Comparison of ENCODE assay signal across 8 cellular contexts in the genomic region with DNA sequence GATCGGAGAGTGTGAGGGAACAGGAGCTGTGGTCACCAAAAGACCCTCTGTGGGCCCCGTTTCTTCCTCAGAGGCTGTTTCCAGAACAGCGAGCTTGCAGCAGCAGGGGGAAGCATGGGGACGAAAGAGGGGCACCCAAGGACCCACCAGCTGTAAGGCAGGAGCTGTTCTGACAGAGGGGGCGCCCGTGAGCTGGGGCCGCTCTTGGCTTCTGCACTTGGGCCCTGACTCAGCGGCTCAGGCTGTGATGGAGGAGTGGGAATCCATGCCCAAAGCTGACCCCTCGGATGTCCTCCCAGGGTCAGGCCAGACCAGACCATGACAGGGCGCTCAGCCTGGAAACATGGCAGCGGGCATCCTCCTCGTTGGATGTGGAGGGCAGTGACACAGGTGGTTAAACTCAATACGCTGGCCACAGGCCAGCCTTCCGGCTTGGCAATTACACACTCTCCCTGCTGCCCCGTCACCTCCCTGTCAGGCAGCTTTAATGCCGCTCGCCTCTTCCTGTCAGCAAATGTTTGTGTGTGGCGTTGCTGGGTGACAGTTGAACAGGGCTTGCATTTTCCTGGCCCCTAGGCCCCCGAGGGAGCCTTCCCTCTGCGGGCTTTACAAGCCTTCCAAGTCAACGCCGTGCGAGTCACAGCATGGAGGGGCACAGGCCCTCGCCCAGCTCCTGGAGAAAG.
DNase-seq lines count a peak whose midpoint lies in the region; ATAC-seq and TF ChIP-seq lines count a peak whose summit lies in the region.

No MANE protein-coding gene starts in this region.

- DNase-seq in NCI-H2171 treated with DMSO at 0.1 percent for 48 hours (lab: John Stamatoyannopoulos, UW) (peak; percentile 10), NCI-H2171 (lab: John Stamatoyannopoulos, UW) (no peak), T follicular helper cell (ENCODE audit: low read depth) (peak; percentile 7), Right ventricle myocardium superior (peak; percentile 87), middle frontal gyrus (ENCODE audit: extremely low spot score, low spot score) (no peak), prostate gland (ENCODE audit: low spot score) (no peak), AML-193 (lab: John Stamatoyannopoulos, UW) (no peak)
- DNase-seq in stimulated activated CD4-positive, alpha-beta T cell treated with anti-CD3 and anti-CD28 coated beads, Interleukin-4, amount 100 ng/mL, for 1 hour, result peak; percentile 14

- peak; percentile 86 for ATAC-seq in Right ventricle myocardium superior (ENCODE audit: poor library complexity)

- H3K27ac ChIP-seq in prostate gland, result no peak overlapping the region

- H3K4me3 ChIP-seq in prostate gland, result no peak overlapping the region

- no peak for TF ChIP-seq CTCF in prostate gland (IDR thresholded peaks at IDR 0.05)

- intact Hi-C loops in Right ventricle myocardium superior (cut with DNase I), result no loop called here
- intact Hi-C loops in prostate gland (cut with DNase I), result no loop called here

- H3K36me3 ChIP-seq in prostate gland, result no peaks in the 10 kb centered on the region

- H3K27me3 ChIP-seq in prostate gland (replicated peaks; ENCODE audit: insufficient read depth), result no peaks in the 10 kb centered on the region

- 76% methylated on average over 7 of the region's 24 CpGs for WGBS in prostate gland

- no peaks in the 10 kb centered on the region for H3K9me3 ChIP-seq in prostate gland

- H3K4me1 ChIP-seq in prostate gland (replicated peaks), result no peaks in the 10 kb centered on the region

- TF ChIP-seq POLR2A in prostate gland (IDR thresholded peaks at IDR 0.05), result no peak

Comparison
In these comparisons a context has a peak if more than half of its experiments do, and no peak if none do; other contexts are left out.
1. DNase-seq: peak in NCI-H2171 treated with DMSO at 0.1 percent for 48 hours (single experiment), T follicular helper cell (single experiment), Right ventricle myocardium superior (single experiment) and stimulated activated CD4-positive, alpha-beta T cell treated with anti-CD3 and anti-CD28 coated beads, Interleukin-4, amount 100 ng/mL, for 1 hour (single experiment); none in NCI-H2171 (single experiment), middle frontal gyrus (single experiment), prostate gland (single experiment) and AML-193 (0 of 2).